In the genomic region with DNA sequence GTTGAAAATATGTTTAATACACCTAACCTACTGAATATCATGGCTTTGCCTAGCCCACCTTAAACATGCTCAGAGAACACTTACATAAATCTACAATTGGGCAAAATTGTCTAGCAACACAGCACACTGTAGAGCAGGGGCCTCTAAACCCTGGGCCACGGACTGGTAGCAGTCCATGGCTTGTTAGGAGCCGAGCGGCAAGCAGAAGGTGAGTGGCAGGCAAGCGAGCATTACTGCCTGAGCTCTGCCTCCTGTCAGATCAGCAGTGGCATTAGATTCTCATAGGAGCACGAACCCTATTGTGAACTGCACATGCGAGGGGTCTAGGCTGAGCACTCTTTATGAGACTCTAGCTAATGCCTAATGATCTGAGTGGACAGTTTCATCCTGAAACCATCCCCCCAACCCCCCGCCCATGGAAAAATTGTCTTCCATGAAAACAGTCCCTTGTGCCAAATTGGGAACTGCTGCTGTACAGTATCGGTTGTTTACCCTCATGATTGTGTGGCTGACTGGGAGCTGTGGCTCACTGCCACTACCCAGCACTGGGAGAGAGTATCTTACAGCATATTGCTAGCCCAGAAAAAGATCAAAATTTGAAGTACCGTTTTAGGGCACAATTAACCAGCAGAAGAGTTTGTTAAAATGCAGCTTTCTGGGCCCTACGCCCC, we compare ENCODE assay signal across 8 cellular contexts. TPM values are rescaled to one million over a fixed set of nuclear protein-coding genes. Genes with fewer than 3 reads are reported as not detected.
A peak's percentile ranks its signal among the peaks of the same experiment; 100 is the strongest.
DNase-seq lines count a peak whose midpoint lies in the region; ATAC-seq and TF ChIP-seq lines count a peak whose summit lies in the region.

No MANE protein-coding gene starts in this region.

- H3K9me3 ChIP-seq in CD8-positive, alpha-beta T cell (ENCODE audit: low read length): no peaks in the 10 kb centered on the region
- H3K9me3 ChIP-seq in endocrine pancreas (ENCODE audit: control insufficient read depth, low read length) (no peaks in the 10 kb centered on the region), osteoblast (ENCODE audit: low read depth, low read length) (no peaks in the 10 kb centered on the region), testis (no peaks in the 10 kb centered on the region)

- no peaks in the 10 kb centered on the region for H3K4me1 ChIP-seq in CD8-positive, alpha-beta T cell (ENCODE audit: insufficient read depth, low read length)
- H3K4me1 ChIP-seq in endocrine pancreas (ENCODE audit: control insufficient read depth, insufficient read depth, low read length): no peaks in the 10 kb centered on the region
- peaks cover 31% of the 10 kb centered on the region for H3K4me1 ChIP-seq in osteoblast (ENCODE audit: insufficient read depth, low read length)
- peaks cover 3% of the 10 kb centered on the region for H3K4me1 ChIP-seq in testis

- DNase-seq in CD8-positive, alpha-beta T cell: no peak
- DNase-seq in osteoblast (ENCODE audit: insufficient read length, low spot score, missing footprints): peak; percentile 18
- DNase-seq in HEK293T (ENCODE audit: extremely low spot score): no peak
- no peak for DNase-seq in testis
- no peak for DNase-seq in AG20443 (ENCODE audit: low spot score)
- no peak for DNase-seq in SW480 (ENCODE audit: low spot score)

- no peak overlapping the region for H3K27ac Mint-ChIP-seq in CD8-positive, alpha-beta T cell

- intact Hi-C loops in CD8-positive, alpha-beta T cell (cut with DNase I, micrococcal nuclease): no loop called here
- intact Hi-C loops in testis (cut with DNase I; ENCODE audit: low total_unique reads): no loop called here

- CTCF ChIA-PET in CD8-positive, alpha-beta T cell (lab: Charles Lee): interaction anchor here (0.7 to 1.8 kb wide), 4 partner anchors 9 to 35 kb away, joined by 3 to 9 read pairs (median 4); no protein-coding TSS in a partner anchor
- CTCF ChIA-PET in HEK293T (lab: Yijun Ruan, JAX): interaction anchor here (0.6 to 1.9 kb wide), 5 partner anchors 12 to 448 kb away, joined by 3 to 7 read pairs (median 5); no protein-coding TSS in a partner anchor

- H3K36me3 Mint-ChIP-seq in CD8-positive, alpha-beta T cell: peaks cover 2% of the 10 kb centered on the region

- no peak for TF ChIP-seq POLR2A in testis (IDR thresholded peaks at IDR 0.05)

- H3K9ac ChIP-seq in endocrine pancreas (ENCODE audit: control insufficient read depth, insufficient read depth, low read length): peak overlapping the region; percentile 33

- peak overlapping the region; percentile 59 for H2AFZ ChIP-seq in osteoblast (ENCODE audit: low read length)

- H3K36me3 ChIP-seq in CD8-positive, alpha-beta T cell (ENCODE audit: insufficient read depth, low read length): no peaks in the 10 kb centered on the region
- H3K36me3 ChIP-seq in endocrine pancreas (ENCODE audit: control insufficient read depth, insufficient read depth, low read length): no peaks in the 10 kb centered on the region
- H3K36me3 ChIP-seq in osteoblast (ENCODE audit: insufficient read depth, low read length): peaks cover 6% of the 10 kb centered on the region
- no peaks in the 10 kb centered on the region for H3K36me3 ChIP-seq in testis (ENCODE audit: low read depth, missing control alignments)

- POLR2A ChIA-PET in CD8-positive, alpha-beta T cell (lab: Charles Lee): no interaction called here
- POLR2A ChIA-PET in HEK293T (lab: Yijun Ruan, JAX): interaction anchor here (0.6 to 1.0 kb wide), 2 partner anchors 10 to 327 kb away, joined by 3 read pairs; no protein-coding TSS in a partner anchor

- H3K4me1 Mint-ChIP-seq in CD8-positive, alpha-beta T cell (ENCODE audit: low read depth): peaks cover 2% of the 10 kb centered on the region

- TF ChIP-seq CTCF in CD8-positive, alpha-beta T cell (IDR thresholded peaks at IDR 0.05): peak; percentile 1
- no peak for TF ChIP-seq CTCF in osteoblast (IDR thresholded peaks at IDR 0.05; ENCODE audit: extremely low read depth, low read depth, low read length)
- no peak for TF ChIP-seq CTCF in testis (IDR thresholded peaks at IDR 0.05)

- no peak overlapping the region for H3K27ac ChIP-seq in CD8-positive, alpha-beta T cell (ENCODE audit: low read depth, low read length)
- peak overlapping the region; percentile 76 for H3K27ac ChIP-seq in osteoblast (ENCODE audit: low read depth, low read length)
- peak overlapping the region in 1 of 2 donors; percentile 71 for H3K27ac ChIP-seq in testis

- no peaks in the 10 kb centered on the region for H3K9me3 Mint-ChIP-seq in CD8-positive, alpha-beta T cell

- 40 to 68% methylated on average over 8 to 10 of the region's 10 CpGs for WGBS in testis, 2 donors

- no peak for ATAC-seq in CD8-positive, alpha-beta T cell
- peak; percentile 2 for ATAC-seq in HG02885 (IDR thresholded peaks at IDR 0.05; ENCODE audit: poor library complexity, unreplicated experiment)

- no peaks in the 10 kb centered on the region for H3K27me3 ChIP-seq in CD8-positive, alpha-beta T cell (ENCODE audit: insufficient read depth, low read length)
- H3K27me3 ChIP-seq in endocrine pancreas (ENCODE audit: control insufficient read depth, insufficient read depth, low read length) (no peaks in the 10 kb centered on the region), osteoblast (ENCODE audit: insufficient read depth, low read length) (no peaks in the 10 kb centered on the region), testis (no peaks in the 10 kb centered on the region)

- H3K4me3 ChIP-seq in CD8-positive, alpha-beta T cell (ENCODE audit: low read depth, low read length): no peak overlapping the region
- peak overlapping the region; percentile 26 for H3K4me3 ChIP-seq in endocrine pancreas (ENCODE audit: control insufficient read depth, insufficient read depth, low read length)
- H3K4me3 ChIP-seq in osteoblast (ENCODE audit: insufficient read depth, low read length): peak overlapping the region; percentile 16
- no peak overlapping the region for H3K4me3 ChIP-seq in testis

- no peak overlapping the region for H3K4me3 Mint-ChIP-seq in CD8-positive, alpha-beta T cell

- peak overlapping the region; percentile 51 for H3K4me2 ChIP-seq in osteoblast (ENCODE audit: insufficient read depth, low read length)

- H3K79me2 ChIP-seq in osteoblast (ENCODE audit: insufficient read depth, low read length): peaks cover 7% of the 10 kb centered on the region

- H3K27me3 Mint-ChIP-seq in CD8-positive, alpha-beta T cell (ENCODE audit: low read depth): no peaks in the 10 kb centered on the region

- no peaks in the 10 kb centered on the region for H4K20me1 ChIP-seq in osteoblast (ENCODE audit: insufficient read depth, low read length)

TF ChIP-seq in HEK293T, 16 proteins besides CTCF, POLR2A, EP300 and RAD21:
- TF ChIP-seq BHLHE40 (IDR thresholded peaks at IDR 0.05; ENCODE audit: borderline replicate concordance) (no peak), ZNF384 (IDR thresholded peaks at IDR 0.05) (no peak), ARNT (IDR thresholded peaks at IDR 0.05) (no peak), NFRKB (IDR thresholded peaks at IDR 0.05) (no peak), SP1 (IDR thresholded peaks at IDR 0.05) (no peak)

RNA-seq across cellular contexts. Expression of gene CMSS1, which starts 26.1 kb away (rescaled TPM):
- 10 to 100 TPM in 1 of 2 experiments, 1 to 10 TPM in 1; 9.0 to 13.7 TPM for total RNA-seq in CD8-positive, alpha-beta T cell
- 14.7 and 15.9 TPM in 2 replicates for total RNA-seq in osteoblast
- 10 to 100 TPM; 24.6 to 24.9 TPM for total RNA-seq in testis
- 47.9 TPM for polyA plus RNA-seq in testis (ENCODE audit: insufficient read depth, low read depth, low replicate concordance)

Comparison
In these comparisons a context has a peak if more than half of its experiments do, and no peak if none do; other contexts are left out.
1. H3K4me3 ChIP-seq: peak in endocrine pancreas (single experiment) and osteoblast (single experiment); none in CD8-positive, alpha-beta T cell (single experiment) and testis (0 of 2).